Comparison of ENCODE assay signal across 20 cellular contexts in genomic region chrX:39308126-39308525, GRCh38.
DNase-seq lines count a peak whose midpoint lies in the region; ATAC-seq and TF ChIP-seq lines count a peak whose summit lies in the region.
"Had no signal": no experiment of that assay in that cellular context is flagged by ENCODE, and none has a peak within 500 bp of the region (broad histone marks: within the 10 kb centered on the region; RNA-seq: fewer than 3 reads in every experiment).

No MANE protein-coding gene starts in this region.

- H3K36me3 ChIP-seq in CD8-positive, alpha-beta T cell (ENCODE audit: insufficient read depth, low read length), result no peaks in the 10 kb centered on the region
- no peaks in the 10 kb centered on the region for H3K36me3 ChIP-seq in PC-3 (ENCODE audit: low read depth, low read length)
- H3K36me3 ChIP-seq: cardiac muscle cell, neural progenitor cell, Peyer's patch, uterus had no signal

- no peaks in the 10 kb centered on the region for H3K9me3 Mint-ChIP-seq in T-helper 2 cell treated with Interferon-gamma antibody and Interleukin-4, amounts not matched to agents 5 μg/mL and 100 μg/mL, for 36 hours
- no peaks in the 10 kb centered on the region for H3K9me3 Mint-ChIP-seq in CD8-positive, alpha-beta T cell
- peaks cover 12 to 17% of the 10 kb centered on the region in 2 donors for H3K9me3 Mint-ChIP-seq in activated naive CD4-positive, alpha-beta T cell treated with anti-CD3 and anti-CD28 coated beads, Interleukin-2, amount 50 U/mL, for 72 hours

- no peak overlapping the region for H3K9ac ChIP-seq in PC-3 (ENCODE audit: low read length)
- H3K9ac ChIP-seq: KMS-11, neural progenitor cell had no signal

- no peaks in the 10 kb centered on the region for H3K9me2 ChIP-seq in PC-3 (replicated peaks; ENCODE audit: low read length)

- peaks cover 19% of the 10 kb centered on the region for H3K36me3 Mint-ChIP-seq in T-helper 2 cell treated with Interferon-gamma antibody and Interleukin-4, amounts not matched to agents 5 μg/mL and 100 μg/mL, for 36 hours (ENCODE audit: low read depth)
- no peaks in the 10 kb centered on the region for H3K36me3 Mint-ChIP-seq in CD8-positive, alpha-beta T cell
- H3K36me3 Mint-ChIP-seq in activated naive CD4-positive, alpha-beta T cell treated with anti-CD3 and anti-CD28 coated beads, Interleukin-2, amount 50 U/mL, for 72 hours, result peaks cover 73 to 79% of the 10 kb centered on the region in 2 donors
- H3K36me3 Mint-ChIP-seq: neural progenitor cell had no signal

- TF ChIP-seq CTCF in CD8-positive, alpha-beta T cell (IDR thresholded peaks at IDR 0.05), result no peak
- TF ChIP-seq CTCF in PC-3 (conservative IDR thresholded peaks at IDR 0.05; ENCODE audit: low read depth, low read length), result no peak

- H3F3A ChIP-seq in PC-3 (ENCODE audit: low read length, unreplicated experiment), result no peaks in the 10 kb centered on the region

- H3K27me3 ChIP-seq in CD8-positive, alpha-beta T cell (ENCODE audit: insufficient read depth, low read length), result no peaks in the 10 kb centered on the region
- H3K27me3 ChIP-seq in PC-3 (ENCODE audit: low read length), result peaks cover 14% of the 10 kb centered on the region
- H3K27me3 ChIP-seq: cardiac muscle cell, hepatocyte, neural progenitor cell, Peyer's patch, uterus had no signal

- H3K4me1 Mint-ChIP-seq in T-helper 2 cell treated with Interferon-gamma antibody and Interleukin-4, amounts not matched to agents 5 μg/mL and 100 μg/mL, for 36 hours (ENCODE audit: low read depth), result peaks cover 46% of the 10 kb centered on the region
- peaks cover 64% of the 10 kb centered on the region for H3K4me1 Mint-ChIP-seq in CD8-positive, alpha-beta T cell (ENCODE audit: low read depth)
- H3K4me1 Mint-ChIP-seq: H9 had no signal

- intact Hi-C loops in CD8-positive, alpha-beta T cell (cut with DNase I, micrococcal nuclease), result loop anchor here in 1 of 2 experiments (5.0 kb wide), 1 partner anchor 41 kb away; no protein-coding TSS in a partner anchor
- intact Hi-C loops in PC-3 (cut with micrococcal nuclease), result no loop called here

- no peak for DNase-seq in T-helper 2 cell treated with Interferon-gamma antibody and Interleukin-4, amounts not matched to agents 5 μg/mL and 100 μg/mL, for 36 hours (ENCODE audit: low spot score)
- DNase-seq in T-helper 2 cell (no peak), kidney tubule cell (ENCODE audit: low spot score) (peak; percentile 8), PC-3 (no peak)
- DNase-seq in CD8-positive, alpha-beta T cell, result no peak
- no peak for DNase-seq in activated naive CD4-positive, alpha-beta T cell treated with anti-CD3 and anti-CD28 coated beads, Interleukin-2, amount 50 U/mL, for 72 hours (ENCODE audit: low spot score in 2 of 2)
- no peak for DNase-seq in NK-92 treated with Interleukin-12 subunit alpha and Interleukin-12 subunit beta, amount 100 ng/mL, for 24 hours (lab: John Stamatoyannopoulos, UW)
- DNase-seq: DMS79 treated with DMSO at 0.1 percent for 48 hours, H9, kidney, NCI-H1105 treated with DMSO at 0.1 percent for 48 hours, NCI-H69, Peyer's patch, SW 1271, uterus had no signal

- POLR2A ChIA-PET in CD8-positive, alpha-beta T cell (lab: Charles Lee), result no interaction called here
- POLR2A ChIA-PET in PC-3 (lab: Charles Lee; ENCODE audit: unreplicated experiment), result no interaction called here

- CTCF ChIA-PET in CD8-positive, alpha-beta T cell (lab: Charles Lee), result no interaction called here
- CTCF ChIA-PET in PC-3 (lab: Charles Lee), result no interaction called here

- no peaks in the 10 kb centered on the region for H3K27me3 Mint-ChIP-seq in T-helper 2 cell treated with Interferon-gamma antibody and Interleukin-4, amounts not matched to agents 5 μg/mL and 100 μg/mL, for 36 hours (ENCODE audit: low read depth)
- no peaks in the 10 kb centered on the region for H3K27me3 Mint-ChIP-seq in CD8-positive, alpha-beta T cell (ENCODE audit: low read depth)

- H3K4me2 ChIP-seq in PC-3 (ENCODE audit: low read length), result no peak overlapping the region
- H3K4me2 ChIP-seq: hepatocyte, KMS-11, neural progenitor cell had no signal

- H4K20me1 ChIP-seq in PC-3 (ENCODE audit: low read length), result no peaks in the 10 kb centered on the region

- ATAC-seq in CD8-positive, alpha-beta T cell, result no peak
- no peak for ATAC-seq in activated naive CD4-positive, alpha-beta T cell treated with anti-CD3 and anti-CD28 coated beads, Interleukin-2, amount 50 U/mL, for 72 hours
- no peak for ATAC-seq in PC-3
- no peak for ATAC-seq in GM19397 (IDR thresholded peaks at IDR 0.05; ENCODE audit: unreplicated experiment)

- no peak overlapping the region for H3K4me3 ChIP-seq in CD8-positive, alpha-beta T cell (ENCODE audit: low read depth, low read length)
- no peak overlapping the region for H3K4me3 ChIP-seq in PC-3 (ENCODE audit: low read length)
- H3K4me3 ChIP-seq: cardiac muscle cell, hepatocyte, neural progenitor cell, Peyer's patch, uterus had no signal

- BruUV-seq in PC-3 (replicated peaks; lab: Mats Ljungman, UMichigan), result no TSS peak

- H3K79me2 ChIP-seq in PC-3 (ENCODE audit: low read length), result no peaks in the 10 kb centered on the region
- H3K79me2 ChIP-seq: hepatocyte had no signal

- H3K4me3 Mint-ChIP-seq in T-helper 2 cell treated with Interferon-gamma antibody and Interleukin-4, amounts not matched to agents 5 μg/mL and 100 μg/mL, for 36 hours, result no peak overlapping the region
- no peak overlapping the region for H3K4me3 Mint-ChIP-seq in CD8-positive, alpha-beta T cell
- H3K4me3 Mint-ChIP-seq: H9, neural progenitor cell had no signal

- no peak overlapping the region for H2AFZ ChIP-seq in PC-3 (ENCODE audit: low read length)
- H2AFZ ChIP-seq: hepatocyte, neural progenitor cell had no signal

- H3K27ac Mint-ChIP-seq in T-helper 2 cell treated with Interferon-gamma antibody and Interleukin-4, amounts not matched to agents 5 μg/mL and 100 μg/mL, for 36 hours, result peak overlapping the region; percentile 65
- peak overlapping the region; percentile 98 for H3K27ac Mint-ChIP-seq in CD8-positive, alpha-beta T cell
- H3K27ac Mint-ChIP-seq in activated naive CD4-positive, alpha-beta T cell treated with anti-CD3 and anti-CD28 coated beads, Interleukin-2, amount 50 U/mL, for 72 hours, result peak overlapping the region; percentile 79 to 100
- H3K27ac Mint-ChIP-seq: H9, neural progenitor cell had no signal

- peaks cover 46% of the 10 kb centered on the region for H3K4me1 ChIP-seq in CD8-positive, alpha-beta T cell (ENCODE audit: insufficient read depth, low read length)
- no peaks in the 10 kb centered on the region for H3K4me1 ChIP-seq in PC-3 (ENCODE audit: insufficient read depth, low read length)
- H3K4me1 ChIP-seq: neural progenitor cell, Peyer's patch, uterus had no signal

- no peaks in the 10 kb centered on the region for H3K9me3 ChIP-seq in CD8-positive, alpha-beta T cell (ENCODE audit: low read length)
- no peaks in the 10 kb centered on the region for H3K9me3 ChIP-seq in PC-3 (ENCODE audit: low read length)
- H3K9me3 ChIP-seq: uterus had no signal

- H3K27ac ChIP-seq in CD8-positive, alpha-beta T cell (ENCODE audit: low read depth, low read length), result no peak overlapping the region
- H3K27ac ChIP-seq in PC-3 (ENCODE audit: low read length), result no peak overlapping the region
- H3K27ac ChIP-seq: cardiac muscle cell, hepatocyte, KMS-11, neural progenitor cell had no signal
